Comparison of ENCODE assay signal across 28 cellular contexts in the genomic region with DNA sequence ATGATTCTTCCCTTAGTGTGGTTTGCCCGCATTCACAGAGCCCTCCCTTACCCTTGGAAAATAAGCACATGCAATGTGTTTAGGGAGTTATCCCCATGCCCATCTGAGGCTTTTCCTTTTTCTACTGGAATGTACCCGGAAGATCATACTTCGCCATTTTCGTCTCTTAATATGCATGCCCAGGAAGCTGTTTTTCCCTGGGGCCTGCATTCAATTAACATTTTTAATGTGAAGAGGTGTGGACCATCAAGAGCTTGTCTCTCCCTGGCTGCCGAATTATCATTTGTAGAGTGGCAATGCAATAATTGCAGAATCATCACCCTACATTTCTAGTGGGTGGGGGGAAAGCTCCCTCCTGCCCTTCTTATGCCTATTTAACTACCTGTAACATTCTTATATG.
"Had no signal": no experiment of that assay in that cellular context is flagged by ENCODE, and none has a peak within 500 bp of the region (broad histone marks: within the 10 kb centered on the region; RNA-seq: fewer than 3 reads in every experiment).

No MANE protein-coding gene starts in this region.

- H3K27me3 Mint-ChIP-seq: progenitor cell of endocrine pancreas; stimulated activated naive B cell treated with anti-CD40 and anti-IgM and Interleukin-4, amounts not matched to agents 10 μg/mL and 1 μg/mL and 100 μg/mL, for 72 hours; stimulated activated naive CD8-positive, alpha-beta T cell treated with anti-CD3 and anti-CD28 coated beads, Interleukin-15, Interleukin-2, amounts not matched to agents 100 ng/mL and 50 ng/mL, for 24 hours had no signal

- H3K4me1 ChIP-seq: neural progenitor cell, parathyroid adenoma, psoas muscle, right lobe of liver, stomach, thyroid gland, tibial nerve, upper lobe of left lung, vagina had no signal

- ATAC-seq: psoas muscle; right cardiac atrium; right lobe of liver; stimulated activated effector memory CD8-positive, alpha-beta T cell treated with anti-CD3 and anti-CD28 coated beads, Interleukin-12 subunit alpha, Interleukin-12 subunit beta, amount 100 ng/mL, for 72 hours; stimulated activated naive B cell treated with anti-CD40 and anti-IgM and Interleukin-4, amounts not matched to agents 10 μg/mL and 1 μg/mL and 100 μg/mL, for 72 hours had no signal

- H3K27me3 ChIP-seq: neural progenitor cell, ovary, right lobe of liver, sigmoid colon, stomach, thyroid gland, tibial nerve, upper lobe of left lung, vagina had no signal

- H3K27ac Mint-ChIP-seq: neural progenitor cell; progenitor cell of endocrine pancreas; stimulated activated effector memory CD8-positive, alpha-beta T cell treated with anti-CD3 and anti-CD28 coated beads, Interleukin-12 subunit alpha, Interleukin-12 subunit beta, amount 100 ng/mL, for 72 hours; stimulated activated naive B cell treated with anti-CD40 and anti-IgM and Interleukin-4, amounts not matched to agents 10 μg/mL and 1 μg/mL and 100 μg/mL, for 72 hours; stimulated activated naive CD8-positive, alpha-beta T cell treated with anti-CD3 and anti-CD28 coated beads, Interleukin-15, Interleukin-2, amounts not matched to agents 100 ng/mL and 50 ng/mL, for 24 hours had no signal

- H3K36me3 Mint-ChIP-seq: neural progenitor cell; stimulated activated effector memory CD8-positive, alpha-beta T cell treated with anti-CD3 and anti-CD28 coated beads, Interleukin-12 subunit alpha, Interleukin-12 subunit beta, amount 100 ng/mL, for 72 hours; stimulated activated naive B cell treated with anti-CD40 and anti-IgM and Interleukin-4, amounts not matched to agents 10 μg/mL and 1 μg/mL and 100 μg/mL, for 72 hours had no signal

- H3K9me3 ChIP-seq: ovary, right lobe of liver, thoracic aorta, thyroid gland, upper lobe of left lung, vagina had no signal

- FAIRE-seq: small intestine, urothelium cell line had no signal

- H3K4me1 Mint-ChIP-seq: nephron; neural progenitor cell; stimulated activated effector memory CD8-positive, alpha-beta T cell treated with anti-CD3 and anti-CD28 coated beads, Interleukin-12 subunit alpha, Interleukin-12 subunit beta, amount 100 ng/mL, for 72 hours; stimulated activated naive B cell treated with anti-CD40 and anti-IgM and Interleukin-4, amounts not matched to agents 10 μg/mL and 1 μg/mL and 100 μg/mL, for 72 hours had no signal

- DNase-seq: occipital lobe; ovary; posterior cingulate gyrus; psoas muscle; right cardiac atrium; right lobe of liver; sigmoid colon; small intestine; stimulated activated CD4-positive, alpha-beta T cell treated with anti-CD3 and anti-CD28 coated beads, Interleukin-15, amount 100 ng/mL, for 24 hours; stimulated activated CD4-positive, alpha-beta T cell treated with anti-CD3 and anti-CD28 coated beads, Interleukin-2, amount 100 ng/mL, for 24 hours; stimulated activated CD4-positive, alpha-beta T cell treated with anti-CD3 and anti-CD28 coated beads, Interleukin-2, amount 100 ng/mL, for 48 hours; stimulated activated CD4-positive, alpha-beta T cell treated with anti-CD3 and anti-CD28 coated beads, Interleukin-4, amount 100 ng/mL, for 24 hours; stimulated activated naive B cell treated with anti-CD40 and anti-IgM and Interleukin-4, amounts not matched to agents 10 μg/mL and 1 μg/mL and 100 μg/mL, for 72 hours; stimulated activated naive CD4-positive, alpha-beta T cell treated with Interleukin-2 at 50 U/mL for 16 hours; stomach; thyroid gland; trophoblast cell; upper lobe of left lung had no signal

- H3K4me3 ChIP-seq: neural progenitor cell, ovary, psoas muscle, right lobe of liver, sigmoid colon, stomach, thoracic aorta, thyroid gland, tibial nerve, upper lobe of left lung, vagina had no signal

- H3K36me3 ChIP-seq: neural progenitor cell, ovary, right lobe of liver, sigmoid colon, stomach, thoracic aorta, thyroid gland, tibial nerve, upper lobe of left lung, vagina had no signal

- H3K4me3 Mint-ChIP-seq: nephron; neural progenitor cell; stimulated activated effector memory CD8-positive, alpha-beta T cell treated with anti-CD3 and anti-CD28 coated beads, Interleukin-12 subunit alpha, Interleukin-12 subunit beta, amount 100 ng/mL, for 72 hours; stimulated activated naive B cell treated with anti-CD40 and anti-IgM and Interleukin-4, amounts not matched to agents 10 μg/mL and 1 μg/mL and 100 μg/mL, for 72 hours; stimulated activated naive CD8-positive, alpha-beta T cell treated with anti-CD3 and anti-CD28 coated beads, Interleukin-15, Interleukin-2, amounts not matched to agents 100 ng/mL and 50 ng/mL, for 24 hours had no signal
